In genomic region chr2:160703648-160704585, GRCh38 we compare ENCODE assay signal across 9 cellular contexts.
A peak's percentile ranks its signal among the peaks of the same experiment; 100 is the strongest.
DNase-seq lines count a peak whose midpoint lies in the region; ATAC-seq, FAIRE-seq and TF ChIP-seq lines count a peak whose summit lies in the region.
"Had no signal": no experiment of that assay in that cellular context is flagged by ENCODE, and none has a peak within 500 bp of the region (broad histone marks: within the 10 kb centered on the region; RNA-seq: fewer than 3 reads in every experiment).

No MANE protein-coding gene starts in this region.

- no peaks in the 10 kb centered on the region for H3K9me3 ChIP-seq in H1 (ENCODE audit: insufficient read depth in 2 of 2, low read depth in 1 of 2, low read length in 1 of 2)
- H3K9me3 ChIP-seq: upper lobe of left lung had no signal

- H3K4ac ChIP-seq in H1 (replicated peaks; ENCODE audit: insufficient read length, low read depth, low read length), result no peak overlapping the region

- no peak overlapping the region; a peak in 1 of 8 replicates for H3K4me3 ChIP-seq in H1 (ENCODE audit: extremely low read depth in 1 of 4, insufficient read depth in 2 of 4, low read depth in 3 of 4, low read length in 4 of 4)
- H3K4me3 ChIP-seq: upper lobe of left lung had no signal

- no peaks in the 10 kb centered on the region for H3K27me3 Mint-ChIP-seq in type B pancreatic cell

- H3K4me1 ChIP-seq in H1 (replicated peaks in 1 of 4; ENCODE audit: control insufficient read depth in 3 of 4, insufficient read depth in 4 of 4, low read length in 3 of 4), result peaks cover 0 to 11% (median 4%) of the 10 kb centered on the region in 4 experiments; a peak in 2 of 7 replicates

- H3K9ac ChIP-seq in H1 (replicated peaks in 1 of 4; ENCODE audit: extremely low read depth in 1 of 4, low read depth in 3 of 4, low read length in 3 of 4), result no peak overlapping the region

- H3K27me3 ChIP-seq in H1 (replicated peaks in 1 of 4; ENCODE audit: control insufficient read depth in 3 of 4, extremely low read depth in 1 of 4, insufficient read depth in 3 of 4, low read length in 3 of 4), result no peaks in the 10 kb centered on the region
- H3K27me3 ChIP-seq: upper lobe of left lung had no signal

- no peak overlapping the region for H3K18ac ChIP-seq in H1 (ENCODE audit: extremely low read depth, low read length)

- no peaks in the 10 kb centered on the region for H4K20me1 ChIP-seq in H1 (replicated peaks in 1 of 2; ENCODE audit: control insufficient read depth in 1 of 2, insufficient read depth in 2 of 2, low read length in 2 of 2)

- peak overlapping the region; percentile 22; the same call in 1 of the 2 replicates for H2BK20ac ChIP-seq in H1 (ENCODE audit: low read length)

- H3K9me3 Mint-ChIP-seq in type B pancreatic cell, result no peaks in the 10 kb centered on the region

- no peaks in the 10 kb centered on the region for H3K36me3 ChIP-seq in H1 (ENCODE audit: control insufficient read depth in 2 of 4, insufficient read depth in 4 of 4, low read length in 3 of 4)
- H3K36me3 ChIP-seq: upper lobe of left lung had no signal

- no peak overlapping the region for H3K23ac ChIP-seq in H1 (ENCODE audit: insufficient read length)

- ATAC-seq in HG02840 (IDR thresholded peaks at IDR 0.05; ENCODE audit: low FRiP score, unreplicated experiment), result peak; percentile 56

- FAIRE-seq in H1 (lab: Jason Lieb, UNC), result peak; percentile 92

- WGBS in H1 (ENCODE audit: extremely low coverage in 1 of 2, insufficient coverage in 1 of 2, insufficient read length in 1 of 2, insufficient replicate concordance in 2 of 2, low coverage in 1 of 2, low lambda C conversion rate in 2 of 2, missing lambda C conversion rate in 1 of 2), 2 experiments, result 45% methylated on average over 8 of the region's 8 CpGs; no CpG with 5 or more reads in 1 of the 2 experiments

- H2BK12ac ChIP-seq in H1 (ENCODE audit: low read depth, low read length), result no peak overlapping the region

- CTCF ChIA-PET in H1 (lab: Charles Lee; ENCODE audit: partially characterized antibody), result no interaction called here

- no peak overlapping the region for H2BK5ac ChIP-seq in H1 (ENCODE audit: low read depth, low read length)

- no peaks in the 10 kb centered on the region for H3K23me2 ChIP-seq in H1 (ENCODE audit: low read depth, low read length)

- no peak for TF ChIP-seq POLR2A in H1 (IDR thresholded peaks at IDR 0.05; ENCODE audit: control extremely low read depth in 1 of 2, low read depth in 2 of 2, low read length in 2 of 2)

- DNase-seq in activated gamma-delta T cell treated with Interleukin-2 at 50 U/mL for 16 hours (peak; percentile 4), activated gamma-delta T cell (lab: John Stamatoyannopoulos, UW) (no peak), NCI-H2171 (lab: John Stamatoyannopoulos, UW) (peak; percentile 37), H1 (ENCODE audit: low read depth in 1 of 2, low spot score in 2 of 2) (no peak), type B pancreatic cell (ENCODE audit: extremely low spot score, unreplicated experiment) (no peak), inferior parietal cortex (ENCODE audit: extremely low spot score) (no peak), SHP77 treated with DMSO at 0.1 percent for 48 hours (lab: John Stamatoyannopoulos, UW) (no peak)

- H3K56ac ChIP-seq in H1 (replicated peaks; ENCODE audit: insufficient read length, low read depth, low read length), result no peak overlapping the region

- no peak overlapping the region for H4K91ac ChIP-seq in H1 (replicated peaks; ENCODE audit: insufficient read length, low read length)

- no peak overlapping the region for H4K8ac ChIP-seq in H1 (ENCODE audit: extremely low read depth, insufficient read depth, low read length)

- peak overlapping the region; percentile 52 for H3K27ac Mint-ChIP-seq in type B pancreatic cell

- H3K4me2 ChIP-seq in H1 (ENCODE audit: insufficient read depth in 1 of 2, low read depth in 2 of 2, low read length in 2 of 2), result peak overlapping the region; percentile 22 to 38; a peak in 1 of 4 replicates

- H3K4me3 Mint-ChIP-seq in type B pancreatic cell, result peak overlapping the region; percentile 46

- TF ChIP-seq RAD21 in H1 (IDR thresholded peaks at IDR 0.05 in 1 of 2, conservative IDR thresholded peaks at IDR 0.05 in 1 of 2; ENCODE audit: low read depth in 2 of 2, low read length in 2 of 2), result no peak

- H3K4me1 Mint-ChIP-seq in type B pancreatic cell (ENCODE audit: unreplicated experiment), result peaks cover 30% of the 10 kb centered on the region

- no peak for TF ChIP-seq EP300 in H1 (IDR thresholded peaks at IDR 0.05; ENCODE audit: borderline replicate concordance in 1 of 2, low read depth in 2 of 2, low read length in 2 of 2)

- H2AFZ ChIP-seq in H1 (ENCODE audit: low read length), result peak overlapping the region; percentile 91

- peaks cover 5% of the 10 kb centered on the region for H3K36me3 Mint-ChIP-seq in type B pancreatic cell

- TF ChIP-seq CTCF in H1 (IDR thresholded peaks at IDR 0.05; ENCODE audit: control extremely low read depth in 1 of 3, insufficient read depth in 1 of 3, low read depth in 1 of 3, low read length in 3 of 3), result no peak
- TF ChIP-seq CTCF in type B pancreatic cell (conservative IDR thresholded peaks at IDR 0.05), result no peak

- H3K79me2 ChIP-seq in H1 (ENCODE audit: control insufficient read depth in 1 of 2, insufficient read depth in 2 of 2, low read length in 2 of 2), result no peaks in the 10 kb centered on the region

- no peak overlapping the region for H2BK120ac ChIP-seq in H1 (replicated peaks; ENCODE audit: low read depth, low read length)

- H3K27ac ChIP-seq in H1 (ENCODE audit: low read depth, low read length), result no peak overlapping the region
- H3K27ac ChIP-seq: upper lobe of left lung had no signal

- POLR2A ChIA-PET in H1 (lab: Charles Lee; ENCODE audit: partially characterized antibody), result interaction anchor here (0.6 kb wide), 1 partner anchor 16 kb away, joined by 3 read pairs; no protein-coding TSS in a partner anchor

- H4K5ac ChIP-seq in H1 (ENCODE audit: insufficient read length, low read depth, low read length), result no peak overlapping the region

- no peaks in the 10 kb centered on the region for H3K79me1 ChIP-seq in H1 (ENCODE audit: low read depth, low read length)

- no peak overlapping the region for H2BK15ac ChIP-seq in H1 (ENCODE audit: low read length)

- H3K14ac ChIP-seq in H1 (ENCODE audit: insufficient read length), result no peak overlapping the region

- H2AK5ac ChIP-seq in H1 (ENCODE audit: low read depth, low read length), result no peak overlapping the region

TF ChIP-seq in H1, 55 proteins besides CTCF, POLR2A, EP300 and RAD21 (continues in another document):
- TF ChIP-seq SIN3A (conservative IDR thresholded peaks at IDR 0.05 in 1 of 2, IDR thresholded peaks at IDR 0.05 in 1 of 2; ENCODE audit: low read depth in 1 of 2, low read length in 2 of 2), result no peak
- TF ChIP-seq CREB1 (IDR thresholded peaks at IDR 0.05), result no peak
- no peak for TF ChIP-seq RFX5 (IDR thresholded peaks at IDR 0.05; ENCODE audit: borderline replicate concordance, low read depth, low read length)
- TF ChIP-seq SUZ12 (IDR thresholded peaks at IDR 0.05; ENCODE audit: low read length), result no peak
- TF ChIP-seq HDAC2 (IDR thresholded peaks at IDR 0.05; ENCODE audit: borderline replicate concordance in 1 of 2, low read depth in 2 of 2, low read length in 2 of 2), result no peak
- no peak for TF ChIP-seq CEBPB (IDR thresholded peaks at IDR 0.05; ENCODE audit: low read depth, low read length)
- TF ChIP-seq GABPA (IDR thresholded peaks at IDR 0.05; ENCODE audit: borderline replicate concordance, insufficient read depth, low read length), result no peak

Comparison
In these comparisons a context has a peak if more than half of its experiments do, and no peak if none do; other contexts are left out.
1. DNase-seq: peak in activated gamma-delta T cell treated with Interleukin-2 at 50 U/mL for 16 hours (single experiment) and NCI-H2171 (single experiment); none in activated gamma-delta T cell (single experiment), H1 (0 of 2), type B pancreatic cell (single experiment), inferior parietal cortex (single experiment) and SHP77 treated with DMSO at 0.1 percent for 48 hours (single experiment).